In the genomic region with DNA sequence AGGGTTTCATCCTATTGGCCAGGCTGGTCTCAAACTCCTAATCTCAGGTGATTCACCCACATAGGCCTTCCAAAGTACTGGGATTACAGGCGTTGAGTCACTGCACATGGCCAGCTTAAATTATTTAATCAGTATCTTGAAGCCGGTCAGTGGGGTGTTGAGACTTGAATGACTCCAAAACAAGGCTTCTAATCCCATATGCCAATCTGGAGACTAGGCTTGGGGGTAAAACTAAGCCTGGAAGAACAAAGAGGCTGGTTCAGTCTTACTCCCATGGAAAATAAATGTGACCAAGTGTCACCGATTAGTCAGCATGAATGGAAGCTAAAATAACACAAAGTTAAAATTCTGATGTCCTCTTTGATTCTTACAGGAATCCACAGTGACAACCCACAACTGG, we compare ENCODE assay signal across 17 cellular contexts.
DNase-seq lines count a peak whose midpoint lies in the region; ATAC-seq, FAIRE-seq and TF ChIP-seq lines count a peak whose summit lies in the region.
"Had no signal": no experiment of that assay in that cellular context is flagged by ENCODE, and none has a peak within 500 bp of the region (broad histone marks: within the 10 kb centered on the region; RNA-seq: fewer than 3 reads in every experiment).

No MANE protein-coding gene starts in this region.

- no peak for DNase-seq in CD4-positive, alpha-beta T cell
- DNase-seq in HT1080 (ENCODE audit: low read depth): peak; percentile 57
- DNase-seq in astrocyte (ENCODE audit: low read depth): no peak
- no peak for DNase-seq in naive thymus-derived CD4-positive, alpha-beta T cell
- no peak for DNase-seq in NCI-H524 treated with DMSO at 0.1 percent for 48 hours (lab: John Stamatoyannopoulos, UW)
- no peak for DNase-seq in stimulated activated CD4-positive, alpha-beta T cell treated with anti-CD3 and anti-CD28 coated beads, Interleukin-4, amount 100 ng/mL, for 24 hours
- DNase-seq: adrenal gland, cerebellar nuclear complex, H9, MM.1S, NCI-H1930, T-helper 9 cell had no signal

- intact Hi-C loops in CD4-positive, alpha-beta T cell (cut with DNase I, micrococcal nuclease): loop anchor here in 1 of 2 experiments (5.0 to 10.0 kb wide), 2 partner anchors 438 to 520 kb away; no protein-coding TSS in a partner anchor
- intact Hi-C loops in naive thymus-derived CD4-positive, alpha-beta T cell (cut with micrococcal nuclease): loop anchor here in 1 of 2 donors (5.0 kb wide), 1 partner anchor 357 kb away; no protein-coding TSS in a partner anchor

- no peak for TF ChIP-seq CTCF in CD4-positive, alpha-beta T cell (IDR thresholded peaks at IDR 0.05)
- TF ChIP-seq CTCF in astrocyte (IDR thresholded peaks at IDR 0.05; ENCODE audit: insufficient read depth, low read depth, low read length): no peak

- H4K20me1 ChIP-seq in astrocyte (ENCODE audit: insufficient read depth, low read length): peaks cover 41% of the 10 kb centered on the region

- H3K9me3 Mint-ChIP-seq in CD4-positive, alpha-beta T cell: no peaks in the 10 kb centered on the region
- H3K9me3 Mint-ChIP-seq in astrocyte (ENCODE audit: unreplicated experiment): no peaks in the 10 kb centered on the region
- H3K9me3 Mint-ChIP-seq in naive thymus-derived CD4-positive, alpha-beta T cell: peaks cover 0 to 2% (median 0%) of the 10 kb centered on the region in 11 donors
- H3K9me3 Mint-ChIP-seq: H9, neural crest cell had no signal

- H3K36me3 ChIP-seq in astrocyte (ENCODE audit: insufficient read depth, low read length): no peaks in the 10 kb centered on the region
- no peaks in the 10 kb centered on the region for H3K36me3 ChIP-seq in naive thymus-derived CD4-positive, alpha-beta T cell (ENCODE audit: control insufficient read depth in 2 of 3, insufficient read depth in 3 of 3, low read length in 3 of 3)
- H3K36me3 ChIP-seq: adrenal gland had no signal

- CTCF ChIA-PET in CD4-positive, alpha-beta T cell (lab: Charles Lee): interaction anchor here (1.3 kb wide), 1 partner anchor 11 kb away, joined by 3 read pairs; no protein-coding TSS in a partner anchor
- CTCF ChIA-PET in naive thymus-derived CD4-positive, alpha-beta T cell (lab: Charles Lee): interaction anchor here (0.7 kb wide), 1 partner anchor 434 kb away, joined by 3 read pairs; no protein-coding TSS in a partner anchor

- FAIRE-seq in astrocyte (lab: Jason Lieb, UNC): peak; percentile 45
- FAIRE-seq: endometrium, frontal cortex had no signal

- H2AFZ ChIP-seq in astrocyte (ENCODE audit: low read depth, low read length): no peak overlapping the region

- peak overlapping the region; percentile 30 for H3K4me2 ChIP-seq in astrocyte (ENCODE audit: low read length)

- H3K27me3 Mint-ChIP-seq in CD4-positive, alpha-beta T cell: no peaks in the 10 kb centered on the region
- no peaks in the 10 kb centered on the region for H3K27me3 Mint-ChIP-seq in astrocyte (ENCODE audit: low read depth, unreplicated experiment)
- H3K27me3 Mint-ChIP-seq in naive thymus-derived CD4-positive, alpha-beta T cell: no peaks in the 10 kb centered on the region

- peaks cover 52% of the 10 kb centered on the region for H3K36me3 Mint-ChIP-seq in CD4-positive, alpha-beta T cell (ENCODE audit: low read depth)
- H3K36me3 Mint-ChIP-seq in astrocyte (ENCODE audit: low read depth, unreplicated experiment): peaks cover 3% of the 10 kb centered on the region
- H3K36me3 Mint-ChIP-seq in naive thymus-derived CD4-positive, alpha-beta T cell: peaks cover 0 to 18% (median 3%) of the 10 kb centered on the region in 5 donors

- H3K27ac ChIP-seq in CD4-positive, alpha-beta T cell (ENCODE audit: low read depth, low read length): no peak overlapping the region
- H3K27ac ChIP-seq in astrocyte (ENCODE audit: low read depth, low read length): peak overlapping the region; percentile 78
- peak overlapping the region; percentile 29 for H3K27ac ChIP-seq in naive thymus-derived CD4-positive, alpha-beta T cell (ENCODE audit: low read depth, low read length)
- H3K27ac ChIP-seq: adrenal gland had no signal

- H3K4me3 ChIP-seq in astrocyte (ENCODE audit: insufficient read depth, low read depth, low read length): no peak overlapping the region
- H3K4me3 ChIP-seq in naive thymus-derived CD4-positive, alpha-beta T cell (ENCODE audit: low read length): no peak overlapping the region
- H3K4me3 ChIP-seq: adrenal gland, lung had no signal

- H3K4me3 Mint-ChIP-seq in CD4-positive, alpha-beta T cell: no peak overlapping the region
- H3K4me3 Mint-ChIP-seq in astrocyte (ENCODE audit: unreplicated experiment): no peak overlapping the region
- H3K4me3 Mint-ChIP-seq in naive thymus-derived CD4-positive, alpha-beta T cell: no peak overlapping the region
- H3K4me3 Mint-ChIP-seq: H9, neural crest cell had no signal

- H3K4me1 Mint-ChIP-seq in CD4-positive, alpha-beta T cell (ENCODE audit: low read depth): peaks cover 93% of the 10 kb centered on the region
- H3K4me1 Mint-ChIP-seq in astrocyte (ENCODE audit: low read depth, unreplicated experiment): peaks cover 49% of the 10 kb centered on the region
- H3K4me1 Mint-ChIP-seq in naive thymus-derived CD4-positive, alpha-beta T cell: peaks cover 58 to 98% (median 94%) of the 10 kb centered on the region in 7 donors

- H3K4me1 ChIP-seq in astrocyte (ENCODE audit: insufficient read depth, low read length): peaks cover 21% of the 10 kb centered on the region
- H3K4me1 ChIP-seq in naive thymus-derived CD4-positive, alpha-beta T cell (ENCODE audit: control insufficient read depth in 2 of 2, insufficient read depth in 2 of 2, low read length in 2 of 2): peaks cover 21 to 92% of the 10 kb centered on the region in 2 donors

- no peaks in the 10 kb centered on the region for H3K9me3 ChIP-seq in CD4-positive, alpha-beta T cell (ENCODE audit: control insufficient read depth, low read length)
- no peaks in the 10 kb centered on the region for H3K9me3 ChIP-seq in astrocyte (ENCODE audit: insufficient read depth, low read depth, low read length)
- H3K9me3 ChIP-seq in naive thymus-derived CD4-positive, alpha-beta T cell (ENCODE audit: control insufficient read depth in 2 of 3, low read length in 3 of 3): no peaks in the 10 kb centered on the region
- H3K9me3 ChIP-seq: adrenal gland had no signal

- no peak for ATAC-seq in CD4-positive, alpha-beta T cell (ENCODE audit: poor library complexity)
- ATAC-seq in naive thymus-derived CD4-positive, alpha-beta T cell: no peak
- ATAC-seq in HG03025 (IDR thresholded peaks at IDR 0.05; ENCODE audit: low FRiP score, unreplicated experiment): no peak

- POLR2A ChIA-PET in CD4-positive, alpha-beta T cell (lab: Charles Lee): no interaction called here
- POLR2A ChIA-PET in naive thymus-derived CD4-positive, alpha-beta T cell (lab: Charles Lee): interaction anchor here (0.7 to 1.4 kb wide), 2 partner anchors 12 to 24 kb away, joined by 3 read pairs; no protein-coding TSS in a partner anchor

- peaks cover 66% of the 10 kb centered on the region for H3K79me2 ChIP-seq in astrocyte (ENCODE audit: insufficient read depth, low read length)

- H3K9ac ChIP-seq in astrocyte (ENCODE audit: low read length): peak overlapping the region; percentile 50

- no peaks in the 10 kb centered on the region for H3K27me3 ChIP-seq in CD4-positive, alpha-beta T cell (ENCODE audit: control insufficient read depth, insufficient read depth, low read length)
- no peaks in the 10 kb centered on the region for H3K27me3 ChIP-seq in astrocyte (ENCODE audit: insufficient read depth, low read length)
- H3K27me3 ChIP-seq in naive thymus-derived CD4-positive, alpha-beta T cell (ENCODE audit: control insufficient read depth in 2 of 2, insufficient read depth in 2 of 2, low read length in 2 of 2): no peaks in the 10 kb centered on the region
- H3K27me3 ChIP-seq: adrenal gland had no signal

- H3K27ac Mint-ChIP-seq in CD4-positive, alpha-beta T cell: peak overlapping the region; percentile 86
- peak overlapping the region; percentile 88 for H3K27ac Mint-ChIP-seq in astrocyte (ENCODE audit: unreplicated experiment)
- H3K27ac Mint-ChIP-seq in naive thymus-derived CD4-positive, alpha-beta T cell: peak overlapping the region in 8 of 9 donors; percentile 42 to 93 (median 81)
